10 cellular contexts compared by ENCODE assay signal in the genomic region with DNA sequence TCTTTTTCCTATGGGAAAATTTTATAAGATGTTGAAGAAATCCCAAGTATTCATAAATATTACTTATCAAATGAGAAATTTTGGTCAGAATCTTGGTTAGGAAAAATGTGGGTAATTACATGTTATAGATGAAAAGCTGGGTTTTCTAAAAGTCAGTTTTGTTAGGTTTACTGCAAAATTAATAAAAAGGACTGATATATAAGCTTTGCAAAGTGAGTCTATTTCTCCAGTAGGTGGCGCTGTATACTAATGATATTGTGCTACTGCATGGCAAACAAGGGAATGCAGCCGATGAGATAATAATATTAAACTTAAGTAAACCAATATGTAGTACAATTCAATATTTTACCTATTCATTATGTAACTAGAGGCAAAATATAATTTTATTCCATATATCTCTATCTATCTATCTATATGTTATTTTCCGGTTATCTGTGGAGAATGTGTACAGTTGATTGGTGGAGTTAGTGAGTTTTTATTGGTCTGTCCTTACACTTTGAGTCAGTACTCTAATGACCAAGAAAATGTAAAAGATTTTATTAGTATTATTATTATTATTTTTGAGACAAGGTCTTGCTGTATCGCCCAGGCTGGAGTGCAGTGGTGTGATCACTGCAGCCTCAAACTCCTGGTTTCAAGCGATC. TPM values are rescaled to one million over a fixed set of nuclear protein-coding genes. Genes with fewer than 3 reads are reported as not detected.
DNase-seq lines count a peak whose midpoint lies in the region; ATAC-seq and TF ChIP-seq lines count a peak whose summit lies in the region.
"Had no signal": no experiment of that assay in that cellular context is flagged by ENCODE, and none has a peak within 500 bp of the region (broad histone marks: within the 10 kb centered on the region; RNA-seq: fewer than 3 reads in every experiment).

No MANE protein-coding gene starts in this region.

- no peak overlapping the region for H3K4me2 ChIP-seq in IMR-90 (ENCODE audit: low read depth, low read length)

- no peak overlapping the region for H3K9ac ChIP-seq in IMR-90 (ENCODE audit: low read depth, low read length)

- no CpG with 5 or more reads among the region's 5 CpGs for WGBS in IMR-90 (ENCODE audit: extremely low coverage in 2 of 2, insufficient read length in 1 of 2), 2 experiments

- no peak overlapping the region for H2BK20ac ChIP-seq in IMR-90 (ENCODE audit: low read depth, low read length)

- H3K9me3 ChIP-seq in IMR-90 (ENCODE audit: control insufficient read depth, insufficient read depth, low read length) (no peaks in the 10 kb centered on the region), lower lobe of right lung (peaks cover under 1% of the 10 kb centered on the region)

- peak; percentile 55 for TF ChIP-seq RAD21 in IMR-90 (IDR thresholded peaks at IDR 0.05; ENCODE audit: low read length)

- no peak overlapping the region for H3K14ac ChIP-seq in IMR-90 (replicated peaks; ENCODE audit: low read depth, low read length)

- in situ Hi-C loops in IMR-90 (cut with MboI; ENCODE audit: low sequenced_read_pairs): no loop called here

- H2BK5ac ChIP-seq in IMR-90 (ENCODE audit: low read depth, low read length, poor library complexity, severe bottlenecking): no peak overlapping the region

- no peak overlapping the region for H2BK15ac ChIP-seq in IMR-90 (ENCODE audit: low read depth, low read length)

- peaks cover 0 to 6% of the 10 kb centered on the region in 2 experiments; a peak in 1 of 4 replicates for H3K79me1 ChIP-seq in IMR-90 (ENCODE audit: low read depth in 1 of 2, low read length in 2 of 2)

- H3K4me1 ChIP-seq in IMR-90 (ENCODE audit: control insufficient read depth, insufficient read depth, low read length) (no peaks in the 10 kb centered on the region), lower lobe of right lung (no peaks in the 10 kb centered on the region)

- peak; percentile 76 for TF ChIP-seq CTCF in IMR-90 (conservative IDR thresholded peaks at IDR 0.05; ENCODE audit: low read depth, low read length)
- peak; percentile 78 for TF ChIP-seq CTCF in lower lobe of right lung (IDR thresholded peaks at IDR 0.05)

- H3K36me3 ChIP-seq in IMR-90 (ENCODE audit: control insufficient read depth, insufficient read depth, low read length) (no peaks in the 10 kb centered on the region), lower lobe of right lung (no peaks in the 10 kb centered on the region)

- POLR2A ChIA-PET in IMR-90 (lab: Charles Lee; ENCODE audit: unreplicated experiment): no interaction called here

- no peaks in the 10 kb centered on the region for H4K20me1 ChIP-seq in IMR-90 (ENCODE audit: insufficient read depth, low read length)

- H4K5ac ChIP-seq in IMR-90 (ENCODE audit: low read depth, low read length): no peak overlapping the region

- no peaks in the 10 kb centered on the region for H3K9me1 ChIP-seq in IMR-90 (ENCODE audit: insufficient read depth, low read length)

- H3K18ac ChIP-seq in IMR-90 (ENCODE audit: low read depth, low read length): no peak overlapping the region

- H3K23ac ChIP-seq in IMR-90 (ENCODE audit: low read depth, low read length): no peak overlapping the region

- no peak overlapping the region for H3K27ac ChIP-seq in IMR-90 (ENCODE audit: insufficient read depth, low read length)
- H3K27ac ChIP-seq in lower lobe of right lung: no peak overlapping the region

- no peak overlapping the region for H4K8ac ChIP-seq in IMR-90 (ENCODE audit: low read depth in 2 of 2, low read length in 2 of 2)

- no TSS peak for BruUV-seq in IMR-90 (replicated peaks; lab: Mats Ljungman, UMichigan)

- intact Hi-C loops in IMR-90 (cut with micrococcal nuclease) (loop anchor here (1.0 to 5.0 kb wide), 2 partner anchors 477 to 644 kb away; no protein-coding TSS in a partner anchor), lower lobe of right lung (cut with DNase I) (no loop called here)

- no peak overlapping the region for H2AK5ac ChIP-seq in IMR-90 (ENCODE audit: low read depth, low read length)

- H3K4ac ChIP-seq in IMR-90 (ENCODE audit: low read depth, low read length): no peak overlapping the region

- H3K56ac ChIP-seq in IMR-90 (ENCODE audit: extremely low read depth, insufficient read depth, low read length): no peak overlapping the region

- no peak overlapping the region for H2AK9ac ChIP-seq in IMR-90 (replicated peaks; ENCODE audit: low read depth, low read length, poor library complexity)

- H3K27me3 ChIP-seq in IMR-90 (ENCODE audit: control insufficient read depth, insufficient read depth, low read length) (no peaks in the 10 kb centered on the region), lower lobe of right lung (ENCODE audit: low read depth) (no peaks in the 10 kb centered on the region)

- H2AFZ ChIP-seq in IMR-90 (replicated peaks; ENCODE audit: low read length, poor library complexity): no peak overlapping the region

- ATAC-seq in IMR-90 (ENCODE audit: low read depth) (peak; percentile 85), lower lobe of right lung (peak; percentile 59 to 74)

- dilution Hi-C loops in IMR-90 (cut with HindIII; ENCODE audit: low sequenced_read_pairs, unreplicated experiment): no loop called here

- no peak overlapping the region for H3K4me3 ChIP-seq in IMR-90 (ENCODE audit: insufficient read depth, low read depth, low read length)
- H3K4me3 ChIP-seq in lower lobe of right lung: no peak overlapping the region

- CTCF ChIA-PET in IMR-90 (lab: Yijun Ruan, JAX): interaction anchor here (0.5 to 1.3 kb wide), 14 partner anchors 11 to 647 kb away, joined by 3 to 8 read pairs (median 4); no protein-coding TSS in a partner anchor

- no peak overlapping the region for H4K91ac ChIP-seq in IMR-90 (ENCODE audit: insufficient read depth, low read depth, low read length)

- DNase-seq in CMK (ENCODE audit: low read depth) (peak; percentile 33), GM19238 (ENCODE audit: insufficient read length, low spot score) (peak; percentile 1), IMR-90 (peak; percentile 77), NCI-H82 treated with DMSO at 0.1 percent for 48 hours (lab: John Stamatoyannopoulos, UW; ENCODE audit: unreplicated experiment) (peak; percentile 29), lower lobe of right lung (no peak), ecto neural progenitor cell (ENCODE audit: low spot score) (no peak)
- peak; percentile 7 for DNase-seq in central memory CD4-positive, alpha-beta T cell
- DNase-seq in activated CD4-positive, CD25-positive, alpha-beta regulatory T cell treated with anti-CD3 and anti-CD28 coated beads, Interleukin-2, amount 50 U/mL, for 72 hours: no peak

- no peak overlapping the region for H2BK120ac ChIP-seq in IMR-90 (ENCODE audit: low read depth, low read length)

- no peak for TF ChIP-seq POLR2A in IMR-90 (IDR thresholded peaks at IDR 0.05; ENCODE audit: low read depth, low read length)

TF ChIP-seq in IMR-90, 13 proteins besides CTCF, POLR2A, EP300 and RAD21:
- no peak for TF ChIP-seq ELK1 (IDR thresholded peaks at IDR 0.05; ENCODE audit: borderline replicate concordance, low read depth, low read length)
- TF ChIP-seq MXI1 (IDR thresholded peaks at IDR 0.05; ENCODE audit: borderline replicate concordance, low read depth, low read length): no peak
- TF ChIP-seq SMC3 (IDR thresholded peaks at IDR 0.05; ENCODE audit: low read depth, low read length): peak; percentile 36; the same call in 1 of the 2 replicates
- TF ChIP-seq MAFK (IDR thresholded peaks at IDR 0.05; ENCODE audit: low read depth, low read length): no peak
- TF ChIP-seq RCOR1 (IDR thresholded peaks at IDR 0.05; ENCODE audit: insufficient replicate concordance, low read length): no peak

RNA-seq across cellular contexts. Expression of gene MIPOL1, which starts 32.9 kb away (rescaled TPM):
- total RNA-seq in IMR-90 (2012; rRNA removed): 5.9 and 11.4 TPM in 2 replicates
- 1.9 and 2.7 TPM in 2 replicates for polyA plus RNA-seq in IMR-90 (2012; rRNA removed)
- 0.16 and 0.40 TPM in 2 replicates for polyA plus RNA-seq in IMR-90 (2012; cell fraction: cytosol; rRNA removed)
- 0.52 and 2.6 TPM in 2 replicates for polyA plus RNA-seq in IMR-90 (2012; cell fraction: nucleus; rRNA removed; ENCODE audit: low replicate concordance)
- 12.1 TPM for total RNA-seq in lower lobe of right lung
- polyA plus RNA-seq: IgD-negative memory B cell had no signal

RNA-seq across cellular contexts. Expression of gene SLC25A21, which starts 58.3 kb away (rescaled TPM):
- total RNA-seq in IMR-90 (2012; rRNA removed) (0.90 and 2.5 TPM in 2 replicates), lower lobe of right lung (0.38 TPM)
- polyA plus RNA-seq in IMR-90 (2012; rRNA removed): 0.49 and 0.62 TPM in 2 replicates
- polyA plus RNA-seq in IMR-90 (2012; cell fraction: cytosol; rRNA removed): 0.21 TPM in 2 replicates
- 0.04 and 0.58 TPM in 2 replicates for polyA plus RNA-seq in IMR-90 (2012; cell fraction: nucleus; rRNA removed; ENCODE audit: low replicate concordance)
- total RNA-seq: mononuclear cell had no signal
- polyA plus RNA-seq: IgD-negative memory B cell had no signal

Comparison
In these comparisons a context has a peak if more than half of its experiments do, and no peak if none do; other contexts are left out.
1. DNase-seq: peak in CMK (single experiment), GM19238 (single experiment), IMR-90 (single experiment), NCI-H82 treated with DMSO at 0.1 percent for 48 hours (single experiment) and central memory CD4-positive, alpha-beta T cell (single experiment); none in lower lobe of right lung (single experiment), activated CD4-positive, CD25-positive, alpha-beta regulatory T cell treated with anti-CD3 and anti-CD28 coated beads, Interleukin-2, amount 50 U/mL, for 72 hours (single experiment) and ecto neural progenitor cell (single experiment).